ENCODE assay signal across 2 cellular contexts in the genomic region with DNA sequence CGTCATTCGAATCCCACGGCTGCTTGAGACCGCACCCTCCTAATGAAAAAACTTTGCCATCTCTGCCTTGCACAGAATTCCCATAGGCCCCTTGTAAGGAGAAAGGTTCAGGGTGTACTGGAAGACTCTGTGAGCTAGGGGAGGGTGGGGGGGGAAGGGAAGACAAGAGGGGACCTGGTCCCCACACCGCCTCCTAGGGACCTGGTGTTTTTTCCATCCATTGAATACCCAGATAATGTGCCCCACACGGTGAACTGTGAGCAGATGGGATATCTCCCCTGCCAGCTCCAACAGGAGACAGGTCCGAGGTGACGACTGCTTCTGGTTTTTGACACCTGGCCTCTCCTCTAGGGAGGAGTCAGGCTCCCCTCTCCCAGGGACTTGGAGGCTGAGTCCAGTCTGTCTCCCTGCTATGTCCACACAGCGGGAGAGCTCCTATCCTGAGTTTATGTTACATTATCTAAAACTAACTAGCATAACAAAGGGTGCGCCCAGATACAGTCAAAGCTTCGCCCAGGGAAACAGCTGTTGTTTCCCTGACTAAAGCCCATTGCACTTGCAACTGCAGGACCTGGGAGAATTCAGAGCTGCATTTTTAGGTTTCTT.
TF ChIP-seq lines count a peak whose summit lies in the region.

No MANE protein-coding gene starts in this region.

TF ChIP-seq in GM23338, 12 proteins besides CTCF, POLR2A, EP300 and RAD21 (continues in another document):
- TF ChIP-seq POLR2AphosphoS5 (IDR thresholded peaks at IDR 0.05; ENCODE audit: low read depth) (no peak), EZH2phosphoT487 (IDR thresholded peaks at IDR 0.05; ENCODE audit: unreplicated experiment) (no peak), JUNB (IDR thresholded peaks at IDR 0.05; ENCODE audit: unreplicated experiment) (no peak), NANOG (IDR thresholded peaks at IDR 0.05; ENCODE audit: borderline replicate concordance) (no peak), ZNF331 (CRISPR knock-in tag; IDR thresholded peaks at IDR 0.05; ENCODE audit: low read depth) (no peak), CREB1 (CRISPR knock-in tag; IDR thresholded peaks at IDR 0.05; ENCODE audit: low read depth) (no peak), STAT1 (IDR thresholded peaks at IDR 0.05; ENCODE audit: unreplicated experiment) (no peak), EZH2 (IDR thresholded peaks at IDR 0.05; ENCODE audit: low read depth, unreplicated experiment) (no peak), ZNF114 (CRISPR knock-in tag; IDR thresholded peaks at IDR 0.05) (no peak)
- TF ChIP-seq, protein P1, sequence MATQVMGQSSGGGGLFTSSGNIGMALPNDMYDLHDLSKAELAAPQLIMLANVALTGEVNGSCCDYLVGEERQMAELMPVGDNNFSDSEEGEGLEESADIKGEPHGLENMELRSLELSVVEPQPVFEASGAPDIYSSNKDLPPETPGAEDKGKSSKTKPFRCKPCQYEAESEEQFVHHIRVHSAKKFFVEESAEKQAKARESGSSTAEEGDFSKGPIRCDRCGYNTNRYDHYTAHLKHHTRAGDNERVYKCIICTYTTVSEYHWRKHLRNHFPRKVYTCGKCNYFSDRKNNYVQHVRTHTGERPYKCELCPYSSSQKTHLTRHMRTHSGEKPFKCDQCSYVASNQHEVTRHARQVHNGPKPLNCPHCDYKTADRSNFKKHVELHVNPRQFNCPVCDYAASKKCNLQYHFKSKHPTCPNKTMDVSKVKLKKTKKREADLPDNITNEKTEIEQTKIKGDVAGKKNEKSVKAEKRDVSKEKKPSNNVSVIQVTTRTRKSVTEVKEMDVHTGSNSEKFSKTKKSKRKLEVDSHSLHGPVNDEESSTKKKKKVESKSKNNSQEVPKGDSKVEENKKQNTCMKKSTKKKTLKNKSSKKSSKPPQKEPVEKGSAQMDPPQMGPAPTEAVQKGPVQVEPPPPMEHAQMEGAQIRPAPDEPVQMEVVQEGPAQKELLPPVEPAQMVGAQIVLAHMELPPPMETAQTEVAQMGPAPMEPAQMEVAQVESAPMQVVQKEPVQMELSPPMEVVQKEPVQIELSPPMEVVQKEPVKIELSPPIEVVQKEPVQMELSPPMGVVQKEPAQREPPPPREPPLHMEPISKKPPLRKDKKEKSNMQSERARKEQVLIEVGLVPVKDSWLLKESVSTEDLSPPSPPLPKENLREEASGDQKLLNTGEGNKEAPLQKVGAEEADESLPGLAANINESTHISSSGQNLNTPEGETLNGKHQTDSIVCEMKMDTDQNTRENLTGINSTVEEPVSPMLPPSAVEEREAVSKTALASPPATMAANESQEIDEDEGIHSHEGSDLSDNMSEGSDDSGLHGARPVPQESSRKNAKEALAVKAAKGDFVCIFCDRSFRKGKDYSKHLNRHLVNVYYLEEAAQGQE (IDR thresholded peaks at IDR 0.05; ENCODE audit: unreplicated experiment), result no peak
- TF ChIP-seq, protein P2, sequence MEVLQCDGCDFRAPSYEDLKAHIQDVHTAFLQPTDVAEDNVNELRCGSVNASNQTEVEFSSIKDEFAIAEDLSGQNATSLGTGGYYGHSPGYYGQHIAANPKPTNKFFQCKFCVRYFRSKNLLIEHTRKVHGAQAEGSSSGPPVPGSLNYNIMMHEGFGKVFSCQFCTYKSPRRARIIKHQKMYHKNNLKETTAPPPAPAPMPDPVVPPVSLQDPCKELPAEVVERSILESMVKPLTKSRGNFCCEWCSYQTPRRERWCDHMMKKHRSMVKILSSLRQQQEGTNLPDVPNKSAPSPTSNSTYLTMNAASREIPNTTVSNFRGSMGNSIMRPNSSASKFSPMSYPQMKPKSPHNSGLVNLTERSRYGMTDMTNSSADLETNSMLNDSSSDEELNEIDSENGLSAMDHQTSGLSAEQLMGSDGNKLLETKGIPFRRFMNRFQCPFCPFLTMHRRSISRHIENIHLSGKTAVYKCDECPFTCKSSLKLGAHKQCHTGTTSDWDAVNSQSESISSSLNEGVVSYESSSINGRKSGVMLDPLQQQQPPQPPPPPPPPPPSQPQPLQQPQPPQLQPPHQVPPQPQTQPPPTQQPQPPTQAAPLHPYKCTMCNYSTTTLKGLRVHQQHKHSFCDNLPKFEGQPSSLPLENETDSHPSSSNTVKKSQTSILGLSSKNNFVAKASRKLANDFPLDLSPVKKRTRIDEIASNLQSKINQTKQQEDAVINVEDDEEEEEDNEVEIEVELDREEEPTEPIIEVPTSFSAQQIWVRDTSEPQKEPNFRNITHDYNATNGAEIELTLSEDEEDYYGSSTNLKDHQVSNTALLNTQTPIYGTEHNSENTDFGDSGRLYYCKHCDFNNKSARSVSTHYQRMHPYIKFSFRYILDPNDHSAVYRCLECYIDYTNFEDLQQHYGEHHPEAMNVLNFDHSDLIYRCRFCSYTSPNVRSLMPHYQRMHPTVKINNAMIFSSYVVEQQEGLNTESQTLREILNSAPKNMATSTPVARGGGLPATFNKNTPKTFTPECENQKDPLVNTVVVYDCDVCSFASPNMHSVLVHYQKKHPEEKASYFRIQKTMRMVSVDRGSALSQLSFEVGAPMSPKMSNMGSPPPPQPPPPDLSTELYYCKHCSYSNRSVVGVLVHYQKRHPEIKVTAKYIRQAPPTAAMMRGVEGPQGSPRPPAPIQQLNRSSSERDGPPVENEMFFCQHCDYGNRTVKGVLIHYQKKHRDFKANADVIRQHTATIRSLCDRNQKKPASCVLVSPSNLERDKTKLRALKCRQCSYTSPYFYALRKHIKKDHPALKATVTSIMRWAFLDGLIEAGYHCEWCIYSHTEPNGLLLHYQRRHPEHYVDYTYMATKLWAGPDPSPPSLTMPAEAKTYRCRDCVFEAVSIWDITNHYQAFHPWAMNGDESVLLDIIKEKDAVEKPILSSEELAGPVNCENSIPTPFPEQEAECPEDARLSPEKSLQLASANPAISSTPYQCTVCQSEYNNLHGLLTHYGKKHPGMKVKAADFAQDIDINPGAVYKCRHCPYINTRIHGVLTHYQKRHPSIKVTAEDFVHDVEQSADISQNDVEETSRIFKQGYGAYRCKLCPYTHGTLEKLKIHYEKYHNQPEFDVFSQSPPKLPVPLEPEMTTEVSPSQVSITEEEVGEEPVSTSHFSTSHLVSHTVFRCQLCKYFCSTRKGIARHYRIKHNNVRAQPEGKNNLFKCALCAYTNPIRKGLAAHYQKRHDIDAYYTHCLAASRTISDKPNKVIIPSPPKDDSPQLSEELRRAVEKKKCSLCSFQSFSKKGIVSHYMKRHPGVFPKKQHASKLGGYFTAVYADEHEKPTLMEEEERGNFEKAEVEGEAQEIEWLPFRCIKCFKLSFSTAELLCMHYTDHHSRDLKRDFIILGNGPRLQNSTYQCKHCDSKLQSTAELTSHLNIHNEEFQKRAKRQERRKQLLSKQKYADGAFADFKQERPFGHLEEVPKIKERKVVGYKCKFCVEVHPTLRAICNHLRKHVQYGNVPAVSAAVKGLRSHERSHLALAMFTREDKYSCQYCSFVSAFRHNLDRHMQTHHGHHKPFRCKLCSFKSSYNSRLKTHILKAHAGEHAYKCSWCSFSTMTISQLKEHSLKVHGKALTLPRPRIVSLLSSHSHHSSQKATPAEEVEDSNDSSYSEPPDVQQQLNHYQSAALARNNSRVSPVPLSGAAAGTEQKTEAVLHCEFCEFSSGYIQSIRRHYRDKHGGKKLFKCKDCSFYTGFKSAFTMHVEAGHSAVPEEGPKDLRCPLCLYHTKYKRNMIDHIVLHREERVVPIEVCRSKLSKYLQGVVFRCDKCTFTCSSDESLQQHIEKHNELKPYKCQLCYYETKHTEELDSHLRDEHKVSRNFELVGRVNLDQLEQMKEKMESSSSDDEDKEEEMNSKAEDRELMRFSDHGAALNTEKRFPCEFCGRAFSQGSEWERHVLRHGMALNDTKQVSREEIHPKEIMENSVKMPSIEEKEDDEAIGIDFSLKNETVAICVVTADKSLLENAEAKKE (CRISPR knock-in tag; IDR thresholded peaks at IDR 0.05), result no peak

TF ChIP-seq in IMR-90, 13 proteins besides CTCF, POLR2A, EP300 and RAD21:
- TF ChIP-seq CHD1 (IDR thresholded peaks at IDR 0.05; ENCODE audit: low read depth, low read length), result no peak
- no peak for TF ChIP-seq BHLHE40 (IDR thresholded peaks at IDR 0.05; ENCODE audit: low read depth, low read length)
- no peak for TF ChIP-seq SMC3 (IDR thresholded peaks at IDR 0.05; ENCODE audit: low read depth, low read length)
- no peak for TF ChIP-seq RCOR1 (IDR thresholded peaks at IDR 0.05; ENCODE audit: insufficient replicate concordance, low read length)
- no peak for TF ChIP-seq RFX5 (IDR thresholded peaks at IDR 0.05; ENCODE audit: low read depth, low read length)
- no peak for TF ChIP-seq NFE2L2 (IDR thresholded peaks at IDR 0.05; ENCODE audit: low read depth, low read length)
- TF ChIP-seq MAZ (IDR thresholded peaks at IDR 0.05; ENCODE audit: borderline replicate concordance, low read depth, low read length), result no peak
- TF ChIP-seq, protein P3, sequence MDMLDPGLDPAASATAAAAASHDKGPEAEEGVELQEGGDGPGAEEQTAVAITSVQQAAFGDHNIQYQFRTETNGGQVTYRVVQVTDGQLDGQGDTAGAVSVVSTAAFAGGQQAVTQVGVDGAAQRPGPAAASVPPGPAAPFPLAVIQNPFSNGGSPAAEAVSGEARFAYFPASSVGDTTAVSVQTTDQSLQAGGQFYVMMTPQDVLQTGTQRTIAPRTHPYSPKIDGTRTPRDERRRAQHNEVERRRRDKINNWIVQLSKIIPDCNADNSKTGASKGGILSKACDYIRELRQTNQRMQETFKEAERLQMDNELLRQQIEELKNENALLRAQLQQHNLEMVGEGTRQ (IDR thresholded peaks at IDR 0.05; ENCODE audit: low read depth, low read length), result no peak
TF ChIP-seq in IMR-90: peak in this region for 0.
